1 cellular context compared by ENCODE assay signal in the genomic region with DNA sequence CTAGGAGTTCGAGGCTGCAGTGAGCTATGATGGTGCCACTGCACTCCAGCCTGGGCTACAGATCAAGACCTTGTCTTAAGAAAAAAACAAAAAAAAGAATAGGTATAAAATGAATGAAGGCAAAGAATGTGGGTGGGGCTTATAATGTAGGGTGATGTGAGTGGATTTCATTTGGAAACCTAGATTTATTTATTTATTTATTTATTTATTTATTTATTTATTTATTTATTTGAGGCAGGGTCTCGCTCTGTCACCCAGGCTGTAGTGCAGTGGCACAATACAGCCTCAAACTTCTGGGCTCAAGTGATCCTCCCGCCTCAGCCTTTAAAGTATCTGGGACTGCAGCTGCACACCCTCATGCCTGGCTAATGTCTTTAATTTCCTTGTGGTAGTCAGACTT. TPM values are rescaled to one million over a fixed set of nuclear protein-coding genes. Genes with fewer than 3 reads are reported as not detected.
"Had no signal": no experiment of that assay in that cellular context is flagged by ENCODE, and none has a peak within 500 bp of the region (broad histone marks: within the 10 kb centered on the region; RNA-seq: fewer than 3 reads in every experiment).

No MANE protein-coding gene starts in this region.

RNA-seq across cellular contexts. Expression of gene NHLRC1, which starts 28.9 kb away (rescaled TPM):
- total RNA-seq: G401 had no signal
